Comparison of ENCODE assay signal across 1 cellular context in genomic region chr18:22084547-22084946, GRCh38.
A peak's percentile ranks its signal among the peaks of the same experiment; 100 is the strongest.
TF ChIP-seq lines count a peak whose summit lies in the region.

No MANE protein-coding gene starts in this region.

TF ChIP-seq in HepG2, 621 proteins besides CTCF, POLR2A, EP300 and RAD21 (continued from another document and continues in another):
- TF ChIP-seq, protein P1, sequence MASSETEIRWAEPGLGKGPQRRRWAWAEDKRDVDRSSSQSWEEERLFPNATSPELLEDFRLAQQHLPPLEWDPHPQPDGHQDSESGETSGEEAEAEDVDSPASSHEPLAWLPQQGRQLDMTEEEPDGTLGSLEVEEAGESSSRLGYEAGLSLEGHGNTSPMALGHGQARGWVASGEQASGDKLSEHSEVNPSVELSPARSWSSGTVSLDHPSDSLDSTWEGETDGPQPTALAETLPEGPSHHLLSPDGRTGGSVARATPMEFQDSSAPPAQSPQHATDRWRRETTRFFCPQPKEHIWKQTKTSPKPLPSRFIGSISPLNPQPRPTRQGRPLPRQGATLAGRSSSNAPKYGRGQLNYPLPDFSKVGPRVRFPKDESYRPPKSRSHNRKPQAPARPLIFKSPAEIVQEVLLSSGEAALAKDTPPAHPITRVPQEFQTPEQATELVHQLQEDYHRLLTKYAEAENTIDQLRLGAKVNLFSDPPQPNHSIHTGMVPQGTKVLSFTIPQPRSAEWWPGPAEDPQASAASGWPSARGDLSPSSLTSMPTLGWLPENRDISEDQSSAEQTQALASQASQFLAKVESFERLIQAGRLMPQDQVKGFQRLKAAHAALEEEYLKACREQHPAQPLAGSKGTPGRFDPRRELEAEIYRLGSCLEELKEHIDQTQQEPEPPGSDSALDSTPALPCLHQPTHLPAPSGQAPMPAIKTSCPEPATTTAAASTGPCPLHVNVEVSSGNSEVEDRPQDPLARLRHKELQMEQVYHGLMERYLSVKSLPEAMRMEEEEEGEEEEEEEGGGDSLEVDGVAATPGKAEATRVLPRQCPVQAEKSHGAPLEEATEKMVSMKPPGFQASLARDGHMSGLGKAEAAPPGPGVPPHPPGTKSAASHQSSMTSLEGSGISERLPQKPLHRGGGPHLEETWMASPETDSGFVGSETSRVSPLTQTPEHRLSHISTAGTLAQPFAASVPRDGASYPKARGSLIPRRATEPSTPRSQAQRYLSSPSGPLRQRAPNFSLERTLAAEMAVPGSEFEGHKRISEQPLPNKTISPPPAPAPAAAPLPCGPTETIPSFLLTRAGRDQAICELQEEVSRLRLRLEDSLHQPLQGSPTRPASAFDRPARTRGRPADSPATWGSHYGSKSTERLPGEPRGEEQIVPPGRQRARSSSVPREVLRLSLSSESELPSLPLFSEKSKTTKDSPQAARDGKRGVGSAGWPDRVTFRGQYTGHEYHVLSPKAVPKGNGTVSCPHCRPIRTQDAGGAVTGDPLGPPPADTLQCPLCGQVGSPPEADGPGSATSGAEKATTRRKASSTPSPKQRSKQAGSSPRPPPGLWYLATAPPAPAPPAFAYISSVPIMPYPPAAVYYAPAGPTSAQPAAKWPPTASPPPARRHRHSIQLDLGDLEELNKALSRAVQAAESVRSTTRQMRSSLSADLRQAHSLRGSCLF (CRISPR knock-in tag; IDR thresholded peaks at IDR 0.05; ENCODE audit: borderline replicate concordance): no peak
- TF ChIP-seq ATF5 (CRISPR knock-in tag; IDR thresholded peaks at IDR 0.05; ENCODE audit: low read depth) (no peak), GABPA (IDR thresholded peaks at IDR 0.05; ENCODE audit: low read depth, low read length) (no peak), GABPA (CRISPR knock-in tag; IDR thresholded peaks at IDR 0.05; ENCODE audit: low read depth) (no peak), ZXDC (CRISPR knock-in tag; IDR thresholded peaks at IDR 0.05) (no peak), KIAA2018 (CRISPR knock-in tag; IDR thresholded peaks at IDR 0.05; ENCODE audit: borderline replicate concordance) (no peak), ZNF441 (CRISPR knock-in tag; IDR thresholded peaks at IDR 0.05; ENCODE audit: borderline replicate concordance) (no peak), ZNF260 (CRISPR knock-in tag; IDR thresholded peaks at IDR 0.05; ENCODE audit: borderline replicate concordance, low read depth) (no peak), DDIT3 (CRISPR knock-in tag; IDR thresholded peaks at IDR 0.05) (no peak), HOXA9 (CRISPR knock-in tag; IDR thresholded peaks at IDR 0.05; ENCODE audit: borderline replicate concordance) (no peak), ZFP62 (CRISPR knock-in tag; IDR thresholded peaks at IDR 0.05) (no peak), ZNF772 (CRISPR knock-in tag; IDR thresholded peaks at IDR 0.05) (no peak), RFX1 (IDR thresholded peaks at IDR 0.05) (no peak), ZNF235 (CRISPR knock-in tag; IDR thresholded peaks at IDR 0.05; ENCODE audit: borderline replicate concordance) (no peak), ZEB1 (IDR thresholded peaks at IDR 0.05; ENCODE audit: insufficient replicate concordance, low read depth) (no peak), ZNF331 (CRISPR knock-in tag; IDR thresholded peaks at IDR 0.05) (no peak), STAG1 (CRISPR knock-in tag; IDR thresholded peaks at IDR 0.05) (peak; percentile 8; the same call in 1 of the 2 replicates), TRIM24 (CRISPR knock-in tag; IDR thresholded peaks at IDR 0.05) (no peak), ZNF451 (CRISPR knock-in tag; IDR thresholded peaks at IDR 0.05) (no peak), ELK4 (CRISPR knock-in tag; IDR thresholded peaks at IDR 0.05; ENCODE audit: borderline replicate concordance) (no peak), NR2F6 (IDR thresholded peaks at IDR 0.05) (no peak), NR2F6 (CRISPR knock-in tag; IDR thresholded peaks at IDR 0.05) (peak; percentile 16; the same call in 1 of the 2 replicates)
- TF ChIP-seq, protein P2, sequence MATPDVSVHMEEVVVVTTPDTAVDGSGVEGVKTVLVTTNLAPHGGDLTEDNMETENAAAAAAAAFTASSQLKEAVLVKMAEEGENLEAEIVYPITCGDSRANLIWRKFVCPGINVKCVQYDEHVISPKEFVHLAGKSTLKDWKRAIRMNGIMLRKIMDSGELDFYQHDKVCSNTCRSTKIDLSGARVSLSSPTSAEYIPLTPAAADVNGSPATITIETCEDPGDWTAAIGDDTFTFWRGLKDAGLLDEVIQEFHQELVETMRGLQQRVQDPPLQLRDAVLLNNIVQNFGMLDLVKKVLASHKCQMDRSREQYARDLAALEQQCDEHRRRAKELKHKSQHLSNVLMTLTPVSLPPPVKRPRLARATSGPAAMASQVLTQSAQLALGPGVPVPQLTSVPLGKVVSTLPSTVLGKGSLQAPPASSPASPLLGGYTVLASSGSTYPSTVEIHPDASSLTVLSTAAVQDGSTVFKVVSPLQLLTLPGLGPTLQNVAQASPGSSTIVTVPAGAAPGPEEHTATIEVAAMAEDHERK (CRISPR knock-in tag; IDR thresholded peaks at IDR 0.05; ENCODE audit: low read depth): no peak
- TF ChIP-seq, protein P3, sequence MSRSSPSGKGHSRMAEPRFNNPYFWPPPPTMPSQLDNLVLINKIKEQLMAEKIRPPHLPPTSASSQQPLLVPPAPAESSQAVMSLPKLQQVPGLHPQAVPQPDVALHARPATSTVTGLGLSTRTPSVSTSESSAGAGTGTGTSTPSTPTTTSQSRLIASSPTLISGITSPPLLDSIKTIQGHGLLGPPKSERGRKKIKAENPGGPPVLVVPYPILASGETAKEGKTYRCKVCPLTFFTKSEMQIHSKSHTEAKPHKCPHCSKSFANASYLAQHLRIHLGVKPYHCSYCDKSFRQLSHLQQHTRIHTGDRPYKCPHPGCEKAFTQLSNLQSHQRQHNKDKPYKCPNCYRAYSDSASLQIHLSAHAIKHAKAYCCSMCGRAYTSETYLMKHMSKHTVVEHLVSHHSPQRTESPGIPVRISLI (CRISPR knock-in tag; IDR thresholded peaks at IDR 0.05; ENCODE audit: borderline replicate concordance): no peak
- TF ChIP-seq, protein P4, sequence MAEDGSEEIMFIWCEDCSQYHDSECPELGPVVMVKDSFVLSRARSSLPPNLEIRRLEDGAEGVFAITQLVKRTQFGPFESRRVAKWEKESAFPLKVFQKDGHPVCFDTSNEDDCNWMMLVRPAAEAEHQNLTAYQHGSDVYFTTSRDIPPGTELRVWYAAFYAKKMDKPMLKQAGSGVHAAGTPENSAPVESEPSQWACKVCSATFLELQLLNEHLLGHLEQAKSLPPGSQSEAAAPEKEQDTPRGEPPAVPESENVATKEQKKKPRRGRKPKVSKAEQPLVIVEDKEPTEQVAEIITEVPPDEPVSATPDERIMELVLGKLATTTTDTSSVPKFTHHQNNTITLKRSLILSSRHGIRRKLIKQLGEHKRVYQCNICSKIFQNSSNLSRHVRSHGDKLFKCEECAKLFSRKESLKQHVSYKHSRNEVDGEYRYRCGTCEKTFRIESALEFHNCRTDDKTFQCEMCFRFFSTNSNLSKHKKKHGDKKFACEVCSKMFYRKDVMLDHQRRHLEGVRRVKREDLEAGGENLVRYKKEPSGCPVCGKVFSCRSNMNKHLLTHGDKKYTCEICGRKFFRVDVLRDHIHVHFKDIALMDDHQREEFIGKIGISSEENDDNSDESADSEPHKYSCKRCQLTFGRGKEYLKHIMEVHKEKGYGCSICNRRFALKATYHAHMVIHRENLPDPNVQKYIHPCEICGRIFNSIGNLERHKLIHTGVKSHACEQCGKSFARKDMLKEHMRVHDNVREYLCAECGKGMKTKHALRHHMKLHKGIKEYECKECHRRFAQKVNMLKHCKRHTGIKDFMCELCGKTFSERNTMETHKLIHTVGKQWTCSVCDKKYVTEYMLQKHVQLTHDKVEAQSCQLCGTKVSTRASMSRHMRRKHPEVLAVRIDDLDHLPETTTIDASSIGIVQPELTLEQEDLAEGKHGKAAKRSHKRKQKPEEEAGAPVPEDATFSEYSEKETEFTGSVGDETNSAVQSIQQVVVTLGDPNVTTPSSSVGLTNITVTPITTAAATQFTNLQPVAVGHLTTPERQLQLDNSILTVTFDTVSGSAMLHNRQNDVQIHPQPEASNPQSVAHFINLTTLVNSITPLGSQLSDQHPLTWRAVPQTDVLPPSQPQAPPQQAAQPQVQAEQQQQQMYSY (CRISPR knock-in tag; IDR thresholded peaks at IDR 0.05): peak; percentile 49; the same call in 1 of the 2 replicates
- TF ChIP-seq, protein P5, sequence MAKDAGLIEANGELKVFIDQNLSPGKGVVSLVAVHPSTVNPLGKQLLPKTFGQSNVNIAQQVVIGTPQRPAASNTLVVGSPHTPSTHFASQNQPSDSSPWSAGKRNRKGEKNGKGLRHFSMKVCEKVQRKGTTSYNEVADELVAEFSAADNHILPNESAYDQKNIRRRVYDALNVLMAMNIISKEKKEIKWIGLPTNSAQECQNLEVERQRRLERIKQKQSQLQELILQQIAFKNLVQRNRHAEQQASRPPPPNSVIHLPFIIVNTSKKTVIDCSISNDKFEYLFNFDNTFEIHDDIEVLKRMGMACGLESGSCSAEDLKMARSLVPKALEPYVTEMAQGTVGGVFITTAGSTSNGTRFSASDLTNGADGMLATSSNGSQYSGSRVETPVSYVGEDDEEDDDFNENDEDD (CRISPR knock-in tag; IDR thresholded peaks at IDR 0.05; ENCODE audit: borderline replicate concordance): peak; percentile 65; the same call in 1 of the 2 replicates
